Comparison of ENCODE assay signal across 12 cellular contexts in the genomic region with DNA sequence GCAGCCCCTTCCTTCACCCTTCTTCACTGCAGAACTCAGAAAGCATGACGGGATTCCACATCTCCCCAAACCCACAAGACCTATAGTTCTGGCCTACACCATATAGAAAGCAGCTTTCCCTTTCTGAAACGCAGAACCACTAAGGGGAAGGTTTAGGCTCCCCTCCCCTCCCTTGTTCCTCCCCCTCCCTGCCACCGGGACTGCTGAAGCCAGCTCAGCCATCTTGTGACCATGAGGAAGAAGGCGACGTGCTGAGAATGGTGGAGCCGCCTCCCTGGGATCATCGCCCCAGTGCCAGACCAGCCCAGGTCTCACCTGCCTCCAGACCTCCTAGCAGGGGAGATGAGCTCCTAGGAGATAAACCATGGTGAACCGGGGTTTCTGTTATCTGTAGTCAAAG. TPM values are rescaled to one million over a fixed set of nuclear protein-coding genes. Genes with fewer than 3 reads are reported as not detected.
DNase-seq lines count a peak whose midpoint lies in the region; ATAC-seq, FAIRE-seq and TF ChIP-seq lines count a peak whose summit lies in the region.
"Had no signal": no experiment of that assay in that cellular context is flagged by ENCODE, and none has a peak within 500 bp of the region (broad histone marks: within the 10 kb centered on the region; RNA-seq: fewer than 3 reads in every experiment).

No MANE protein-coding gene starts in this region.

- no peak overlapping the region for H3K4me3 ChIP-seq in esophagus muscularis mucosa
- no peak overlapping the region for H3K4me3 ChIP-seq in upper lobe of right lung
- H3K4me3 ChIP-seq: lung had no signal

- no peaks in the 10 kb centered on the region for H3K9me3 Mint-ChIP-seq in activated T-cell treated with anti-CD3 and anti-CD28 coated beads, Interleukin-2, amount 50 U/mL, for 72 hours
- H3K9me3 Mint-ChIP-seq in activated T-cell treated with anti-CD3 and anti-CD28 coated beads, Interleukin-2, amount 50 U/mL, for 4 hours, result no peaks in the 10 kb centered on the region
- no peaks in the 10 kb centered on the region for H3K9me3 Mint-ChIP-seq in natural killer cell

- no peak for TF ChIP-seq POLR2A in esophagus muscularis mucosa (IDR thresholded peaks at IDR 0.05; ENCODE audit: low read depth)
- no peak for TF ChIP-seq POLR2A in H54 (IDR thresholded peaks at IDR 0.05; ENCODE audit: low read depth, low read length)

- peaks cover 3 to 10% of the 10 kb centered on the region in 2 donors for H3K36me3 Mint-ChIP-seq in activated T-cell treated with anti-CD3 and anti-CD28 coated beads, Interleukin-2, amount 50 U/mL, for 72 hours (ENCODE audit: insufficient read depth in 2 of 2)
- H3K36me3 Mint-ChIP-seq in activated T-cell treated with anti-CD3 and anti-CD28 coated beads, Interleukin-2, amount 50 U/mL, for 4 hours (ENCODE audit: insufficient read depth), result peaks cover 20% of the 10 kb centered on the region
- H3K36me3 Mint-ChIP-seq in natural killer cell, result no peaks in the 10 kb centered on the region

- no peak for DNase-seq in activated T-cell treated with anti-CD3 and anti-CD28 coated beads, Interleukin-2, amount 50 U/mL, for 72 hours
- no peak for DNase-seq in activated T-cell treated with anti-CD3 and anti-CD28 coated beads, Interleukin-2, amount 50 U/mL, for 4 hours
- DNase-seq in esophagus muscularis mucosa (ENCODE audit: extremely low spot score) (no peak), natural killer cell (no peak), upper lobe of right lung (no peak), H54 (ENCODE audit: insufficient read length, low spot score) (no peak)
- DNase-seq: NCI-H510A treated with DMSO at 0.1 percent for 48 hours had no signal

- 70% methylated on average over 8 of the region's 8 CpGs for WGBS in esophagus muscularis mucosa

- FAIRE-seq in H54 (lab: Jason Lieb, UNC), result no peak

- peak overlapping the region; percentile 64 for H3K27ac Mint-ChIP-seq in activated T-cell treated with anti-CD3 and anti-CD28 coated beads, Interleukin-2, amount 50 U/mL, for 72 hours
- peak overlapping the region; percentile 67 to 75 for H3K27ac Mint-ChIP-seq in natural killer cell

- peaks cover 14 to 80% (median 53%) of the 10 kb centered on the region in 4 donors for H3K36me3 ChIP-seq in esophagus muscularis mucosa
- peaks cover 58% of the 10 kb centered on the region for H3K36me3 ChIP-seq in upper lobe of right lung

- H3K4me1 ChIP-seq in esophagus muscularis mucosa (peaks cover 21 to 30% (median 24%) of the 10 kb centered on the region in 4 donors), upper lobe of right lung (peaks cover 12% of the 10 kb centered on the region)

- TF ChIP-seq EP300 in esophagus muscularis mucosa (IDR thresholded peaks at IDR 0.05), result no peak

- intact Hi-C loops in esophagus muscularis mucosa (cut with DNase I), result loop anchor here (1.0 kb wide), 1 partner anchor 37 kb away; no protein-coding TSS in a partner anchor
- intact Hi-C loops in natural killer cell (cut with micrococcal nuclease), result loop anchor here (1.0 kb wide), 1 partner anchor 38 kb away; no protein-coding TSS in a partner anchor
- intact Hi-C loops in upper lobe of right lung (cut with DNase I), result no loop called here

- H3K27ac ChIP-seq in esophagus muscularis mucosa (replicated peaks in 1 of 4), result peak overlapping the region; percentile 68 to 81 (median 74)
- H3K27ac ChIP-seq in upper lobe of right lung, result peak overlapping the region; percentile 12

- peak overlapping the region in 1 of 2 donors; percentile 65 for H3K4me3 Mint-ChIP-seq in activated T-cell treated with anti-CD3 and anti-CD28 coated beads, Interleukin-2, amount 50 U/mL, for 72 hours
- H3K4me3 Mint-ChIP-seq in activated T-cell treated with anti-CD3 and anti-CD28 coated beads, Interleukin-2, amount 50 U/mL, for 4 hours, result no peak overlapping the region
- H3K4me3 Mint-ChIP-seq in natural killer cell, result peak overlapping the region; percentile 53

- H3K27me3 Mint-ChIP-seq in activated T-cell treated with anti-CD3 and anti-CD28 coated beads, Interleukin-2, amount 50 U/mL, for 72 hours (ENCODE audit: low read depth), result no peaks in the 10 kb centered on the region
- no peaks in the 10 kb centered on the region for H3K27me3 Mint-ChIP-seq in activated T-cell treated with anti-CD3 and anti-CD28 coated beads, Interleukin-2, amount 50 U/mL, for 4 hours (ENCODE audit: low read depth)
- H3K27me3 Mint-ChIP-seq in natural killer cell (ENCODE audit: low read depth in 2 of 2), result no peaks in the 10 kb centered on the region
- H3K27me3 Mint-ChIP-seq: brain had no signal

- H3K4me1 Mint-ChIP-seq in activated T-cell treated with anti-CD3 and anti-CD28 coated beads, Interleukin-2, amount 50 U/mL, for 72 hours (ENCODE audit: low read depth), result peaks cover 20% of the 10 kb centered on the region
- H3K4me1 Mint-ChIP-seq in activated T-cell treated with anti-CD3 and anti-CD28 coated beads, Interleukin-2, amount 50 U/mL, for 4 hours (ENCODE audit: low read depth), result peaks cover 5% of the 10 kb centered on the region
- H3K4me1 Mint-ChIP-seq in natural killer cell, result peaks cover 10 to 14% of the 10 kb centered on the region in 2 donors

- H3K27me3 ChIP-seq in esophagus muscularis mucosa (no peaks in the 10 kb centered on the region), upper lobe of right lung (no peaks in the 10 kb centered on the region)

- TF ChIP-seq CTCF in esophagus muscularis mucosa (IDR thresholded peaks at IDR 0.05) (no peak), natural killer cell (IDR thresholded peaks at IDR 0.05) (no peak), upper lobe of right lung (IDR thresholded peaks at IDR 0.05) (no peak)

- ATAC-seq in activated T-cell treated with anti-CD3 and anti-CD28 coated beads, Interleukin-2, amount 50 U/mL, for 72 hours (replicated peaks in 1 of 2), result no peak
- ATAC-seq in activated T-cell treated with anti-CD3 and anti-CD28 coated beads, Interleukin-2, amount 50 U/mL, for 4 hours, result no peak
- ATAC-seq in natural killer cell (peak; percentile 38 to 59 (median 51)), upper lobe of right lung (peak; percentile 70), GM18517 (IDR thresholded peaks at IDR 0.05; ENCODE audit: unreplicated experiment) (no peak), GM18907 (IDR thresholded peaks at IDR 0.05; ENCODE audit: unreplicated experiment) (no peak)

- H3K9me3 ChIP-seq in esophagus muscularis mucosa, result no peaks in the 10 kb centered on the region
- H3K9me3 ChIP-seq in upper lobe of right lung, result no peaks in the 10 kb centered on the region

RNA-seq across cellular contexts. Expression of a gene that starts 19.6 kb away (rescaled TPM):
- total RNA-seq in activated T-cell treated with anti-CD3 and anti-CD28 coated beads, Interleukin-2, amount 50 U/mL, for 72 hours, result 100 to 1,000 TPM in 1 of 2 donors, 10 to 100 TPM in 1; 64.9 to 114 TPM
- 10 to 100 TPM; 14.9 to 15.9 (median 15.3) TPM for total RNA-seq in activated T-cell treated with anti-CD3 and anti-CD28 coated beads, Interleukin-2, amount 50 U/mL, for 4 hours
- total RNA-seq in esophagus muscularis mucosa (100 to 1,000 TPM; 114 to 125 (median 124) TPM), natural killer cell (100 to 1,000 TPM; 120 to 135 (median 129) TPM), upper lobe of right lung (157 TPM)

RNA-seq across cellular contexts. Expression of a gene that starts 48.0 kb away (rescaled TPM):
- 10 to 100 TPM; 32.7 to 47.3 TPM for total RNA-seq in activated T-cell treated with anti-CD3 and anti-CD28 coated beads, Interleukin-2, amount 50 U/mL, for 72 hours
- 10 to 100 TPM; 35.5 to 41.8 (median 38.4) TPM for total RNA-seq in activated T-cell treated with anti-CD3 and anti-CD28 coated beads, Interleukin-2, amount 50 U/mL, for 4 hours
- 10 to 100 TPM; 22.9 to 31.3 (median 27.2) TPM for total RNA-seq in esophagus muscularis mucosa
- total RNA-seq in natural killer cell, result 10 to 100 TPM; 13.1 to 21.7 (median 16.2) TPM
- total RNA-seq in upper lobe of right lung, result 20.6 TPM

RNA-seq across cellular contexts. Expression of a gene that starts 48.6 kb away (rescaled TPM):
- total RNA-seq in activated T-cell treated with anti-CD3 and anti-CD28 coated beads, Interleukin-2, amount 50 U/mL, for 72 hours, result 10 to 100 TPM; 70.7 to 96.1 TPM
- 10 to 100 TPM; 41.0 to 48.0 (median 42.4) TPM for total RNA-seq in activated T-cell treated with anti-CD3 and anti-CD28 coated beads, Interleukin-2, amount 50 U/mL, for 4 hours
- 10 to 100 TPM in 1 of 4 donors, 1 to 10 TPM in 3; 5.4 to 17.7 (median 6.2) TPM for total RNA-seq in esophagus muscularis mucosa
- total RNA-seq in natural killer cell, result 10 to 100 TPM; 34.9 to 54.3 (median 47.3) TPM
- total RNA-seq in upper lobe of right lung, result 12.4 TPM
- total RNA-seq: MCF 10A had no signal

Comparison
In these comparisons a context has a peak if more than half of its experiments do, and no peak if none do; other contexts are left out.
1. ATAC-seq: peak in natural killer cell (3 of 3) and upper lobe of right lung (single experiment); none in activated T-cell treated with anti-CD3 and anti-CD28 coated beads, Interleukin-2, amount 50 U/mL, for 72 hours (0 of 2), activated T-cell treated with anti-CD3 and anti-CD28 coated beads, Interleukin-2, amount 50 U/mL, for 4 hours (0 of 2), GM18517 (single experiment) and GM18907 (single experiment).